In the genomic region with DNA sequence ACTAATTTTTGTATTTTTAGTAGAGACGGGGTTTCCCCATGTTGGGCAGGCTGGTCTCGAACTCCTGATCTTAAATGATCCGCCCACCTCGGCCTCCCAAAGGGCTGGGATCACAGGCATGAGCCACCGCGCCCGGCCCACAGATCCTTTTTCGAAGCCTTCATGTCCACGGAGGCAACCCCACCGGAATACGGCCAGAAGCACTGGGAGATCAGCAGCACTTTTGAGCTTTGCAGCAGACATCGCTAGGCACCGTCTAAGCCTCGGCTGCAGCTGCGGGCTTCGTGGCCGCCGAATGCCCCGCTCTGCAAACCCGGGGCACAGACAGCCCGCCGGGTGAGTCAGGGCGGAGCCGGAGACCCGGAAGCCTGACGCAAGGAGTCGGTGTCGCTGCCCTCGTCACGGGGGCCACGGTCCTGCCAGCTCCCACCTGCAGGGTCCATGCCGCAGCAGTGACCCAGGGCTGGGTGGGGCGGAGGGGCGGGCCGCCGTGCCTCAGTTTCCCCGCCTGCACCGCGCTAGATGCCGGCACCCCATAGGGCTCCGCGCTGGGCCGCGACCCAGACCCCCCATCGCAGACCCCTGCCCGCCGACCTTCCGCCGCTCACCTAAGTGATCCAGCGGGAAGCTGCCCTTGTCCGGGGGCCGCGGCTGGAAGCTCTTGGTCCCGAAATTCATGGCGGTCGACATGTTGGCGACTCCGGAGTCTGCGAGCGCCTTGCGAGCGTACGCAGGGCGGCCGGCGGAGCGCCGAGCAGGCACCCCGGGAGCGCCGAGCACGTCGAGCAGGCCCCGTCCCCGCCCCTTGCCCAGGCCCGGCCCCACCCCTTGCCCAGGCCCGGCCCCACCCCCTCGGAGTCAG, we compare ENCODE assay signal across 8 cellular contexts. TPM values are rescaled to one million over a fixed set of nuclear protein-coding genes. Genes with fewer than 3 reads are reported as not detected.
DNase-seq lines count a peak whose midpoint lies in the region; ATAC-seq and TF ChIP-seq lines count a peak whose summit lies in the region.

A gene with protein sequence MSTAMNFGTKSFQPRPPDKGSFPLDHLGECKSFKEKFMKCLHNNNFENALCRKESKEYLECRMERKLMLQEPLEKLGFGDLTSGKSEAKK (minus strand): TSS at position 730 of the 862 bp plus-strand sequence. CDS start 40 bp downstream, at position 690.

- H3K4me1 ChIP-seq in SJCRH30, result no peaks in the 10 kb centered on the region
- no peaks in the 10 kb centered on the region for H3K4me1 ChIP-seq in foreskin keratinocyte
- peaks cover 42% of the 10 kb centered on the region for H3K4me1 ChIP-seq in neuron (ENCODE audit: insufficient read depth, low read length)
- peaks cover 26% of the 10 kb centered on the region for H3K4me1 ChIP-seq in stomach smooth muscle (ENCODE audit: control insufficient read depth, insufficient read depth, low read length)

- H3K9ac ChIP-seq in stomach smooth muscle (ENCODE audit: low read length in 2 of 2), result peak within 1 kb of the TSS; percentile 71 to 86

- no peak for TF ChIP-seq CTCF in foreskin keratinocyte (conservative IDR thresholded peaks at IDR 0.05)

- H2AFZ ChIP-seq in neuron (ENCODE audit: low read depth, low read length), result peak within 1 kb of the TSS; percentile 66

- peak; percentile 86 for DNase-seq in EH (ENCODE audit: low read depth)
- peak; percentile 92 for DNase-seq in H4 (ENCODE audit: low spot score)
- peak; percentile 94 for DNase-seq in LoVo (ENCODE audit: low spot score)
- peak; percentile 76 to 82 for DNase-seq in SJCRH30
- DNase-seq in activated gamma-delta T cell treated with Interleukin-2 at 50 U/mL for 16 hours, result peak; percentile 88
- peak; percentile 40 to 65 for DNase-seq in foreskin keratinocyte

- no peaks in the 10 kb centered on the region for H3K27me3 ChIP-seq in SJCRH30
- H3K27me3 ChIP-seq in foreskin keratinocyte, result no peaks in the 10 kb centered on the region
- H3K27me3 ChIP-seq in neuron (ENCODE audit: insufficient read depth, low read length), result no peaks in the 10 kb centered on the region
- no peaks in the 10 kb centered on the region for H3K27me3 ChIP-seq in stomach smooth muscle (ENCODE audit: control insufficient read depth in 1 of 2, insufficient read depth in 2 of 2, low read length in 2 of 2)

- peak; percentile 89 for ATAC-seq in foreskin keratinocyte

- H3K4me3 ChIP-seq in SJCRH30 (peak within 1 kb of the TSS; percentile 100), neuron (ENCODE audit: low read length) (peak within 1 kb of the TSS; percentile 78), stomach smooth muscle (ENCODE audit: low read length in 2 of 2) (peak within 1 kb of the TSS; percentile 82 to 90)

- H3K27ac ChIP-seq in SJCRH30 (peak within 1 kb of the TSS; percentile 82), foreskin keratinocyte (peak within 1 kb of the TSS; percentile 82), stomach smooth muscle (ENCODE audit: low read length) (peak within 1 kb of the TSS; percentile 82)

- H3K36me3 ChIP-seq in SJCRH30, result peaks cover 8% of the 10 kb centered on the region; the same call in 1 of the 2 replicates
- peaks cover 23% of the 10 kb centered on the region for H3K36me3 ChIP-seq in neuron (ENCODE audit: insufficient read depth, low read length)
- H3K36me3 ChIP-seq in stomach smooth muscle (ENCODE audit: control insufficient read depth in 2 of 2, insufficient read depth in 2 of 2, low read length in 2 of 2), result peaks cover 19 to 21% of the 10 kb centered on the region in 2 donors

- H3K9me3 ChIP-seq in SJCRH30 (replicated peaks) (no peaks in the 10 kb centered on the region), neuron (ENCODE audit: low read length) (no peaks in the 10 kb centered on the region), stomach smooth muscle (ENCODE audit: control insufficient read depth in 2 of 2, low read length in 2 of 2) (no peaks in the 10 kb centered on the region)

RNA-seq across cellular contexts. Expression of the gene that starts here (rescaled TPM):
- 8.3 and 10.2 TPM in 2 replicates for total RNA-seq in H4 (2014; rRNA removed; shearing (Covaris generic))
- 6.4 and 8.6 TPM in 2 replicates for total RNA-seq in SJCRH30 (2014; rRNA removed; shearing (Covaris generic))
- total RNA-seq in foreskin keratinocyte, result 5.9 and 6.0 TPM in 2 replicates
- polyA plus RNA-seq in foreskin keratinocyte, result 5.6 and 6.1 TPM in 2 replicates

Comparison
In these comparisons a context has a peak if more than half of its experiments do, and no peak if none do; other contexts are left out.
1. Peak in every context shown above with its lines: DNase-seq, ATAC-seq, H3K4me3 ChIP-seq and H3K27ac ChIP-seq.